ENCODE assay signal across 24 cellular contexts in genomic region chr10:113348694-113349093, GRCh38.
"Had no signal": no experiment of that assay in that cellular context is flagged by ENCODE, and none has a peak within 500 bp of the region (broad histone marks: within the 10 kb centered on the region; RNA-seq: fewer than 3 reads in every experiment).

No MANE protein-coding gene starts in this region.

- H3K27ac ChIP-seq: HL-60, SJSA1, SK-N-MC had no signal

- H3K4me3 ChIP-seq: SJSA1, SK-N-MC had no signal

- H3K9me3 ChIP-seq: SJSA1 had no signal

- H3K27me3 Mint-ChIP-seq: IgD-negative memory B cell had no signal

- H3K27me3 ChIP-seq: SJSA1 had no signal

- H3K4me3 Mint-ChIP-seq: IgD-negative memory B cell had no signal

- H3K4me1 ChIP-seq: SJSA1 had no signal

- H3K36me3 ChIP-seq: SJSA1 had no signal

- FAIRE-seq: HTR-8/SVneo, RCC 7860 had no signal

- H3K4me1 Mint-ChIP-seq: IgD-negative memory B cell had no signal

- DNase-seq: KBM-7, MV-4-11, NCI-H1048, NCI-H1105, NCI-H1417, NCI-H1436 treated with DMSO at 0.1 percent for 48 hours, NCI-H1694, NCI-H187 treated with DMSO at 0.1 percent for 48 hours, NCI-H2029 treated with DMSO at 0.1 percent for 48 hours, NCI-H2171 treated with DMSO at 0.1 percent for 48 hours, NCI-H345, NCI-H446 treated with DMSO at 0.1 percent for 48 hours, NCI-H510A treated with DMSO at 0.1 percent for 48 hours, NCI-H526 treated with DMSO at 0.1 percent for 48 hours, NCI-H774, Right ventricle myocardium superior, RPMI8226, SIG-M5 had no signal

- H3K36me3 Mint-ChIP-seq: IgD-negative memory B cell had no signal
